In the genomic region with DNA sequence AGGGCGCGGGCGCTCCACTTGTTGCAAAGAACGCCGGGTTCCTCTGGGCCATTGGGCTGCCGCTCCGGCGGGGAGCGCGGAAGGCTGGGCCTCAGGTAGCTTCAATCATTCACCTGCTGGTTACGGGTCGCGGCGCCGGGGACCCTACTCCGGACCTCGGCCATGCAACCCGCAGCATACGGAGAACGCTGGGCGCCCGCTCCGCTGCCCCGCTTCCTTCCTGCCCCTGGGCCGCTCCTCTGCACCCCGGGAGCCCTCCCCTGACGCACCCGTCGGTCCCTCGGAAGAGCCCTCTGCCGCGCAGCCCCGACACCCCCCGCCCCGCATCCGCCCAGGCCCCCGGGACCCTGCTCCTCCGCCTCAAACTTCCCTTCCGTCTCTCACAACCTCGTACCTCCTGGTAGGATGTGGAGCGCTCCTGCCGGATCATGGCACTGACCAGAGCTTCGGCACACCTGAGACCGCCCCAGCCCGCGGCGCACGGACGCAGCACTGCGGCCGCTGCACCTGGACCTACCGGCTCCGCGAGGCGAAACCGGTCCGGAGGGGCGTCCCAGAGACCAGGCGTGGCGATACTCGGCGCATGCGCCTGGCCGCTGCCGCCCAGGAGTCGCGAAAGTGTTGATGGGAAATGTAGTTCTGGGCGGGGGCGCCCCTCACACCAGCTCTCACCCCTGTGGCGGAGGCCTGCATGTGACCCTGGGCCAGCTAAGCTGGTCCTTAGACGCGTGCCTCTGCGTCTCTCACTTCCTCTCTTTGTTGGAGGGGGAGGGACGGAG, we compare ENCODE assay signal across 8 cellular contexts. TPM values are rescaled to one million over a fixed set of nuclear protein-coding genes. Genes with fewer than 3 reads are reported as not detected.
DNase-seq lines count a peak whose midpoint lies in the region; ATAC-seq and TF ChIP-seq lines count a peak whose summit lies in the region.

A gene (minus strand): TSS at position 559 of the 779 bp plus-strand sequence. CDS start 129 bp downstream, at position 430.

- peaks cover 21% of the 10 kb centered on the region for H3K36me3 Mint-ChIP-seq in activated naive CD8-positive, alpha-beta T cell treated with anti-CD3 and anti-CD28 coated beads, Interleukin-2, amount 50 U/mL, for 24 hours (ENCODE audit: low read depth)

- no peaks in the 10 kb centered on the region for H3K27me3 Mint-ChIP-seq in activated naive CD8-positive, alpha-beta T cell treated with anti-CD3 and anti-CD28 coated beads, Interleukin-2, amount 50 U/mL, for 24 hours

- TF ChIP-seq CTCF in GM12874 (IDR thresholded peaks at IDR 0.05; ENCODE audit: insufficient read depth, low read depth, low read length) (0 out of 2 replicates have a peak, but pooled peaks have one; percentile 2), heart left ventricle (IDR thresholded peaks at IDR 0.05) (no peak), upper lobe of left lung (IDR thresholded peaks at IDR 0.05) (peak in 3 of 6 experiments; percentile 43 to 53 (median 46))

- H3K4me3 ChIP-seq in heart left ventricle: peak within 1 kb of the TSS; percentile 68 to 96 (median 88)
- H3K4me3 ChIP-seq in upper lobe of left lung: peak within 1 kb of the TSS; percentile 75 to 98 (median 94)

- ATAC-seq in HG02642 (IDR thresholded peaks at IDR 0.05; ENCODE audit: poor library complexity, unreplicated experiment) (peak; percentile 96), heart left ventricle (peak; percentile 77 to 99 (median 97)), upper lobe of left lung (ENCODE audit: low FRiP score in 2 of 2) (peak; percentile 93 to 98)
- peak; percentile 99 for ATAC-seq in activated naive CD8-positive, alpha-beta T cell treated with anti-CD3 and anti-CD28 coated beads, Interleukin-2, amount 50 U/mL, for 24 hours

- H3K27me3 ChIP-seq in heart left ventricle (no peaks in the 10 kb centered on the region), upper lobe of left lung (no peaks in the 10 kb centered on the region)

- peak within 1 kb of the TSS; percentile 93 for H3K27ac Mint-ChIP-seq in activated naive CD8-positive, alpha-beta T cell treated with anti-CD3 and anti-CD28 coated beads, Interleukin-2, amount 50 U/mL, for 24 hours

- no peak for TF ChIP-seq EP300 in upper lobe of left lung (IDR thresholded peaks at IDR 0.05)

- DNase-seq in NCI-H1105 treated with DMSO at 0.1 percent for 48 hours (lab: John Stamatoyannopoulos, UW) (peak; percentile 93), SW480 (ENCODE audit: low spot score) (peak; percentile 87), heart left ventricle (peak; percentile 88 to 95 (median 90)), posterior cingulate gyrus (peak; percentile 83 to 98 (median 88)), upper lobe of left lung (peak; percentile 95 to 97)
- peak; percentile 91 for DNase-seq in activated naive CD8-positive, alpha-beta T cell treated with anti-CD3 and anti-CD28 coated beads, Interleukin-2, amount 50 U/mL, for 24 hours

- H3K9me3 ChIP-seq in heart left ventricle: no peaks in the 10 kb centered on the region
- H3K9me3 ChIP-seq in upper lobe of left lung: no peaks in the 10 kb centered on the region

- H3K4me1 Mint-ChIP-seq in activated naive CD8-positive, alpha-beta T cell treated with anti-CD3 and anti-CD28 coated beads, Interleukin-2, amount 50 U/mL, for 24 hours: peaks cover 31% of the 10 kb centered on the region

- H3K36me3 ChIP-seq in heart left ventricle: peaks cover 0 to 23% (median 10%) of the 10 kb centered on the region in 9 donors
- peaks cover 0 to 12% (median 6%) of the 10 kb centered on the region in 4 donors for H3K36me3 ChIP-seq in upper lobe of left lung

- whole genome bisulfite sequencing in heart left ventricle, 4 donors: 1% methylated on average over 50 to 74 of the region's 74 CpGs
- 0 to 1% methylated on average over 21 to 69 of the region's 74 CpGs for WGBS in upper lobe of left lung, 2 donors

- peak within 1 kb of the TSS; percentile 91 for H3K4me3 Mint-ChIP-seq in activated naive CD8-positive, alpha-beta T cell treated with anti-CD3 and anti-CD28 coated beads, Interleukin-2, amount 50 U/mL, for 24 hours

- intact Hi-C loops in heart left ventricle (cut with DNase I) (no loop called here), posterior cingulate gyrus (cut with DNase I) (loop anchor here (2.0 to 5.0 kb wide), 2 partner anchors 18 to 38 kb away; a partner anchor contains a TSS)

- TF ChIP-seq POLR2A in heart left ventricle (IDR thresholded peaks at IDR 0.05) (peak in 1 of 2 donors; percentile 47), upper lobe of left lung (IDR thresholded peaks at IDR 0.05) (peak in 1 of 4 donors; percentile 76)

- H3K27ac ChIP-seq in heart left ventricle: peak within 1 kb of the TSS in 10 of 12 donors; percentile 19 to 79 (median 54)
- peak within 1 kb of the TSS; percentile 12 to 84 (median 77) for H3K27ac ChIP-seq in upper lobe of left lung

- H3K4me1 ChIP-seq in heart left ventricle (peaks cover 0 to 54% (median 6%) of the 10 kb centered on the region in 12 donors), upper lobe of left lung (peaks cover 8 to 18% (median 10%) of the 10 kb centered on the region in 4 donors)

- no peaks in the 10 kb centered on the region for H3K9me3 Mint-ChIP-seq in activated naive CD8-positive, alpha-beta T cell treated with anti-CD3 and anti-CD28 coated beads, Interleukin-2, amount 50 U/mL, for 24 hours

RNA-seq across cellular contexts. Expression of the gene that starts here (rescaled TPM):
- total RNA-seq in heart left ventricle: 1 to 10 TPM; 2.1 to 7.9 (median 3.1) TPM
- polyA plus RNA-seq in heart left ventricle: 1 to 10 TPM; 1.8 to 6.2 TPM
- total RNA-seq in upper lobe of left lung: 10 to 100 TPM in 2 of 6 donors, 1 to 10 TPM in 4; 3.7 to 10.5 (median 7.8) TPM

Comparison
In these comparisons a context has a peak if more than half of its experiments do, and no peak if none do; other contexts are left out.
1. Peak in every context shown above with its lines: DNase-seq, ATAC-seq, H3K4me3 ChIP-seq and H3K27ac ChIP-seq.